ENCODE assay signal across 21 cellular contexts in genomic region chr7:75840029-75840428, GRCh38.
"Had no signal": no experiment of that assay in that cellular context is flagged by ENCODE, and none has a peak within 500 bp of the region (broad histone marks: within the 10 kb centered on the region; RNA-seq: fewer than 3 reads in every experiment).

No MANE protein-coding gene starts in this region.

- H3K4me2 ChIP-seq: KMS-11, SK-N-SH had no signal

- DNase-seq: IMR-90, Kasumi-1, MM.1S, NCI-H1105, NCI-H1417 treated with DMSO at 0.1 percent for 48 hours, NCI-H146, NCI-H1694 treated with DMSO at 0.1 percent for 48 hours, NCI-H2029, NCI-H2081 treated with DMSO at 0.1 percent for 48 hours, NCI-H2171, NCI-H226, NCI-H446, NCI-H510A, NCI-H524 treated with DMSO at 0.1 percent for 48 hours, NCI-H69, NCI-H774, SHP77, SK-N-SH, SW 1271 had no signal

- H3K9ac ChIP-seq: KMS-11, SK-N-SH had no signal

- H3K27ac ChIP-seq: KMS-11, RWPE1 had no signal

- H3K9me3 ChIP-seq: SK-N-SH had no signal
